In genomic region chr5:124670672-124671592, GRCh38 we compare ENCODE assay signal across 14 cellular contexts.
A peak's percentile ranks its signal among the peaks of the same experiment; 100 is the strongest.
DNase-seq lines count a peak whose midpoint lies in the region; FAIRE-seq and TF ChIP-seq lines count a peak whose summit lies in the region.
"Had no signal": no experiment of that assay in that cellular context is flagged by ENCODE, and none has a peak within 500 bp of the region (broad histone marks: within the 10 kb centered on the region; RNA-seq: fewer than 3 reads in every experiment).

No MANE protein-coding gene starts in this region.

- no peaks in the 10 kb centered on the region for H3K36me3 ChIP-seq in GM23248 (ENCODE audit: low read depth)
- no peaks in the 10 kb centered on the region for H3K36me3 ChIP-seq in bronchial epithelial cell (ENCODE audit: control insufficient read depth, insufficient read depth, low read length)
- H3K36me3 ChIP-seq in muscle layer of duodenum (ENCODE audit: control insufficient read depth in 1 of 2, insufficient read depth in 2 of 2, low read length in 2 of 2): no peaks in the 10 kb centered on the region
- H3K36me3 ChIP-seq in tibial artery: no peaks in the 10 kb centered on the region

- no peak overlapping the region for H3K4me3 ChIP-seq in GM23248
- no peak overlapping the region for H3K4me3 ChIP-seq in bronchial epithelial cell (ENCODE audit: low read depth, low read length)
- H3K4me3 ChIP-seq in muscle layer of duodenum (ENCODE audit: low read depth in 1 of 2, low read length in 2 of 2): no peak overlapping the region
- H3K4me3 ChIP-seq in tibial artery: no peak overlapping the region
- H3K4me3 ChIP-seq: BLaER1 treated with 17β-estradiol and CSF1 and Interleukin-3, amounts not matched to agents 10 nM and 100 nM had no signal

- H3K9me3 ChIP-seq in GM23248 (ENCODE audit: low read depth) (no peaks in the 10 kb centered on the region), muscle layer of duodenum (ENCODE audit: control insufficient read depth in 1 of 2, low read length in 2 of 2) (no peaks in the 10 kb centered on the region), tibial artery (no peaks in the 10 kb centered on the region)
- H3K9me3 ChIP-seq: BLaER1 treated with 17β-estradiol and CSF1 and Interleukin-3, amounts not matched to agents 10 nM and 100 nM had no signal

- H3K9me2 ChIP-seq in GM23248 (ENCODE audit: insufficient read depth): no peaks in the 10 kb centered on the region

- H3K27me3 ChIP-seq in GM23248 (replicated peaks; ENCODE audit: insufficient read depth) (no peaks in the 10 kb centered on the region), bronchial epithelial cell (ENCODE audit: control insufficient read depth, insufficient read depth, low read length) (no peaks in the 10 kb centered on the region), muscle layer of duodenum (ENCODE audit: low read depth, low read length) (no peaks in the 10 kb centered on the region), tibial artery (no peaks in the 10 kb centered on the region)
- H3K27me3 ChIP-seq: BLaER1 treated with 17β-estradiol and CSF1 and Interleukin-3, amounts not matched to agents 10 nM and 100 nM had no signal

- H3K79me2 ChIP-seq in GM23248 (ENCODE audit: insufficient read depth): no peaks in the 10 kb centered on the region

- in situ Hi-C loops in GM23248 (cut with MboI): no loop called here

- H2AFZ ChIP-seq in GM23248: no peak overlapping the region

- 75 to 78% methylated on average over 4 of the region's 4 CpGs for WGBS in GM23248 (ENCODE audit: low coverage in 1 of 2, low lambda C conversion rate in 2 of 2, missing lambda C conversion rate in 2 of 2), 2 experiments

- no peak overlapping the region for H3K9ac ChIP-seq in GM23248
- H3K9ac ChIP-seq: BLaER1 treated with 17β-estradiol and CSF1 and Interleukin-3, amounts not matched to agents 10 nM and 100 nM had no signal

- H3K4me1 ChIP-seq in GM23248 (ENCODE audit: insufficient read depth) (peaks cover 17% of the 10 kb centered on the region), muscle layer of duodenum (ENCODE audit: control insufficient read depth in 1 of 2, insufficient read depth in 2 of 2, low read length in 2 of 2) (peaks cover 13 to 31% of the 10 kb centered on the region in 2 donors), tibial artery (peaks cover 0 to 7% (median 0%) of the 10 kb centered on the region in 4 donors)

- DNase-seq in GM23248 (no peak), NCI-H2081 treated with DMSO at 0.1 percent for 48 hours (lab: John Stamatoyannopoulos, UW) (peak; percentile 77), bronchial epithelial cell (ENCODE audit: low read depth) (peak; percentile 31), globus pallidus (ENCODE audit: low spot score) (no peak), GM20000 (ENCODE audit: low spot score) (no peak), tibial artery (no peak), 8988T (no peak)
- DNase-seq: activated naive CD4-positive, alpha-beta T cell; hippocampal formation; PC-3; stimulated activated naive CD4-positive, alpha-beta T cell treated with Interleukin-2 at 50 U/mL for 16 hours had no signal

- no peak overlapping the region for H3K27ac ChIP-seq in GM23248
- H3K27ac ChIP-seq in muscle layer of duodenum (ENCODE audit: low read length): peak overlapping the region; percentile 49
- H3K27ac ChIP-seq in tibial artery: no peak overlapping the region
- H3K27ac ChIP-seq: BLaER1 treated with 17β-estradiol and CSF1 and Interleukin-3, amounts not matched to agents 10 nM and 100 nM had no signal

- peak overlapping the region; percentile 57 for H3K4me2 ChIP-seq in GM23248 (ENCODE audit: unreplicated experiment)
- H3K4me2 ChIP-seq: BLaER1 treated with 17β-estradiol and CSF1 and Interleukin-3, amounts not matched to agents 10 nM and 100 nM had no signal

- peaks cover 15% of the 10 kb centered on the region for H3F3A ChIP-seq in GM23248 (ENCODE audit: insufficient read depth)

- no peak for FAIRE-seq in bronchial epithelial cell (lab: Jason Lieb, UNC)
- FAIRE-seq: GM12891 had no signal

- intact Hi-C loops in tibial artery (cut with DNase I; ENCODE audit: low total_unique reads): no loop called here

- TF ChIP-seq CTCF in bronchial epithelial cell (IDR thresholded peaks at IDR 0.05; ENCODE audit: insufficient read depth, low read length, severe bottlenecking) (no peak), GM20000 (IDR thresholded peaks at IDR 0.05; ENCODE audit: extremely low read depth, missing control alignments) (no peak), tibial artery (IDR thresholded peaks at IDR 0.05) (no peak)

- no peaks in the 10 kb centered on the region for H4K20me1 ChIP-seq in GM23248 (ENCODE audit: insufficient read depth)

Comparison
In these comparisons a context has a peak if more than half of its experiments do, and no peak if none do; other contexts are left out.
1. DNase-seq: peak in NCI-H2081 treated with DMSO at 0.1 percent for 48 hours (single experiment) and bronchial epithelial cell (single experiment); none in GM23248 (single experiment), globus pallidus (single experiment), GM20000 (single experiment), tibial artery (0 of 2) and 8988T (single experiment).